Comparison of ENCODE assay signal across 20 cellular contexts in genomic region chr5:132788990-132789886, GRCh38. TPM values are rescaled to one million over a fixed set of nuclear protein-coding genes. Genes with fewer than 3 reads are reported as not detected.
"Had no signal": no experiment of that assay in that cellular context is flagged by ENCODE, and none has a peak within 500 bp of the region (broad histone marks: within the 10 kb centered on the region; RNA-seq: fewer than 3 reads in every experiment).

No MANE protein-coding gene starts in this region.

- H3K9me3 ChIP-seq: esophagus muscularis mucosa, ovary, right lobe of liver, thoracic aorta, upper lobe of right lung had no signal

- H3K27ac Mint-ChIP-seq: activated CD4-positive, alpha-beta memory T cell treated with anti-CD3 and anti-CD28 coated beads for 36 hours; activated CD4-positive, alpha-beta T cell treated with anti-CD3 and anti-CD28 coated beads for 36 hours; activated naive CD4-positive, alpha-beta T cell treated with anti-CD3 and anti-CD28 coated beads for 36 hours; activated T-cell treated with anti-CD3 and anti-CD28 coated beads, Interleukin-2, amount 50 U/mL, for 24 hours; dendritic cell treated with granulocyte-macrophage colony-stimulating factor and Interleukin-4, amounts not matched to agents 40 ng/mL and 50 ng/mL, for 4 days; immature natural killer cell; stimulated activated naive CD8-positive, alpha-beta T cell treated with anti-CD3 and anti-CD28 coated beads, Interleukin-15, amount 100 ng/mL, for 72 hours had no signal

- H3K9me3 Mint-ChIP-seq: activated CD4-positive, alpha-beta memory T cell treated with anti-CD3 and anti-CD28 coated beads for 36 hours; activated naive CD4-positive, alpha-beta T cell treated with anti-CD3 and anti-CD28 coated beads for 36 hours; activated T-cell treated with anti-CD3 and anti-CD28 coated beads, Interleukin-2, amount 50 U/mL, for 24 hours; dendritic cell treated with granulocyte-macrophage colony-stimulating factor and Interleukin-4, amounts not matched to agents 40 ng/mL and 50 ng/mL, for 4 days; immature natural killer cell; naive thymus-derived CD4-positive, alpha-beta T cell; stimulated activated naive CD8-positive, alpha-beta T cell treated with anti-CD3 and anti-CD28 coated beads, Interleukin-15, amount 100 ng/mL, for 72 hours had no signal

- ATAC-seq: activated CD4-positive, alpha-beta T cell treated with anti-CD3 and anti-CD28 coated beads for 36 hours; naive thymus-derived CD4-positive, alpha-beta T cell; stimulated activated naive CD8-positive, alpha-beta T cell treated with anti-CD3 and anti-CD28 coated beads, Interleukin-15, amount 100 ng/mL, for 72 hours had no signal

- H3K36me3 ChIP-seq: esophagus muscularis mucosa, ovary, right lobe of liver, thoracic aorta, upper lobe of right lung had no signal

- H3K27ac ChIP-seq: esophagus muscularis mucosa, ovary, thoracic aorta, upper lobe of right lung had no signal

- H3K4me3 ChIP-seq: esophagus muscularis mucosa, ovary, right lobe of liver, thoracic aorta, upper lobe of right lung had no signal

- H3K36me3 Mint-ChIP-seq: activated CD4-positive, alpha-beta memory T cell treated with anti-CD3 and anti-CD28 coated beads for 36 hours; immature natural killer cell; naive thymus-derived CD4-positive, alpha-beta T cell had no signal

- H3K4me1 Mint-ChIP-seq: activated CD4-positive, alpha-beta T cell treated with anti-CD3 and anti-CD28 coated beads for 36 hours; immature natural killer cell had no signal

- H3K4me1 ChIP-seq: upper lobe of right lung had no signal

- DNase-seq: activated CD4-positive, alpha-beta memory T cell treated with anti-CD3 and anti-CD28 coated beads for 36 hours; activated CD4-positive, alpha-beta T cell treated with anti-CD3 and anti-CD28 coated beads for 36 hours; activated naive CD4-positive, alpha-beta T cell treated with anti-CD3 and anti-CD28 coated beads for 36 hours; activated T-cell treated with anti-CD3 and anti-CD28 coated beads, Interleukin-2, amount 50 U/mL, for 24 hours; effector CD8-positive, alpha-beta T cell; immature natural killer cell; mesenchymal stem cell; naive thymus-derived CD4-positive, alpha-beta T cell; ovary; small intestine; stimulated activated CD4-positive, alpha-beta T cell treated with anti-CD3 and anti-CD28 coated beads, Interleukin-15, amount 100 ng/mL, for 24 hours; stimulated activated CD4-positive, alpha-beta T cell treated with anti-CD3 and anti-CD28 coated beads, Interleukin-2, amount 100 ng/mL, for 48 hours; stimulated activated naive CD8-positive, alpha-beta T cell treated with anti-CD3 and anti-CD28 coated beads, Interleukin-15, amount 100 ng/mL, for 72 hours; T-helper 2 cell; upper lobe of right lung had no signal

- H3K4me3 Mint-ChIP-seq: activated CD4-positive, alpha-beta memory T cell treated with anti-CD3 and anti-CD28 coated beads for 36 hours; activated CD4-positive, alpha-beta T cell treated with anti-CD3 and anti-CD28 coated beads for 36 hours; activated naive CD4-positive, alpha-beta T cell treated with anti-CD3 and anti-CD28 coated beads for 36 hours; activated T-cell treated with anti-CD3 and anti-CD28 coated beads, Interleukin-2, amount 50 U/mL, for 24 hours; dendritic cell treated with granulocyte-macrophage colony-stimulating factor and Interleukin-4, amounts not matched to agents 40 ng/mL and 50 ng/mL, for 4 days; immature natural killer cell; naive thymus-derived CD4-positive, alpha-beta T cell; stimulated activated naive CD8-positive, alpha-beta T cell treated with anti-CD3 and anti-CD28 coated beads, Interleukin-15, amount 100 ng/mL, for 72 hours had no signal

RNA-seq across cellular contexts. Expression of gene SOWAHA, which starts 23.9 kb away (rescaled TPM):
- polyA plus RNA-seq: endothelial cell of umbilical vein; immature natural killer cell; naive thymus-derived CD4-positive, alpha-beta T cell had no signal

RNA-seq across cellular contexts. Expression of gene SHROOM1, which starts 41.2 kb away (rescaled TPM):
- polyA plus RNA-seq: naive thymus-derived CD4-positive, alpha-beta T cell had no signal
